ENCODE assay signal across 14 cellular contexts in the genomic region with DNA sequence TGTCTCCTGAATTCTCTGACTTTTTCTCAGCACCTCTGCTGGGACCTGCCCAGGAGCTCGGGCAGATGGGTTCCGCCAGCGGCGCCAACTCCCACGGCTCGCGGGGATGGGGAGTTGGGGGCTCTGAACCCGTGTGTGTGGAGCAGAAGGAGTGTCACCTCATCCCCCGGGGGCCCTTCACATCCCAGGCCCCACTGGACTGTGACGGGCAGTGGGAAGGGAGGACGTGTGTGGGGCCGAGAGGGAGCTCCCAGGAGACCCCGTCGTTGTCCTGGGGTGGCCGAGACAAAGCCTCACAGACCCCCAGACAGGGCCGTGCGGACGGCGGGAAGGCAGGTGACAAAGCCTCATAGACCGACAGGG.
DNase-seq lines count a peak whose midpoint lies in the region; ATAC-seq, FAIRE-seq and TF ChIP-seq lines count a peak whose summit lies in the region.
"Had no signal": no experiment of that assay in that cellular context is flagged by ENCODE, and none has a peak within 500 bp of the region (broad histone marks: within the 10 kb centered on the region; RNA-seq: fewer than 3 reads in every experiment).

No MANE protein-coding gene starts in this region.

- H3K9me3 ChIP-seq in endodermal cell (ENCODE audit: control insufficient read depth, low read length) (no peaks in the 10 kb centered on the region), tibial nerve (no peaks in the 10 kb centered on the region)

- no peak overlapping the region for H3K4me3 ChIP-seq in endodermal cell (ENCODE audit: low read length)
- H3K4me3 ChIP-seq in tibial nerve = no peak overlapping the region

- 90 to 95% methylated on average over 3 to 19 of the region's 20 CpGs for WGBS in endodermal cell (ENCODE audit: insufficient coverage in 1 of 2, insufficient read length in 1 of 2), 2 experiments
- 90 to 94% methylated on average over 15 to 20 of the region's 20 CpGs for WGBS in tibial nerve, 2 donors

- no peaks in the 10 kb centered on the region for H3K36me3 Mint-ChIP-seq in activated T-cell treated with anti-CD3 and anti-CD28 coated beads, Interleukin-2, amount 50 U/mL, for 72 hours (ENCODE audit: insufficient read depth in 2 of 2)
- H3K36me3 Mint-ChIP-seq in endodermal cell (ENCODE audit: low read depth) = no peaks in the 10 kb centered on the region
- H3K36me3 Mint-ChIP-seq: CD4-positive, CD25-positive, alpha-beta regulatory T cell had no signal

- no peak for ATAC-seq in activated T-cell treated with anti-CD3 and anti-CD28 coated beads, Interleukin-2, amount 50 U/mL, for 72 hours (replicated peaks in 1 of 2)
- ATAC-seq in sciatic nerve (no peak), GM18517 (IDR thresholded peaks at IDR 0.05; ENCODE audit: unreplicated experiment) (no peak)
- ATAC-seq: HepG2 had no signal

- no peaks in the 10 kb centered on the region for H3K4me1 ChIP-seq in endodermal cell (ENCODE audit: control insufficient read depth, insufficient read depth, low read length)
- peaks cover 0 to 18% (median 6%) of the 10 kb centered on the region in 4 donors for H3K4me1 ChIP-seq in tibial nerve

- H3K4me3 Mint-ChIP-seq in activated T-cell treated with anti-CD3 and anti-CD28 coated beads, Interleukin-2, amount 50 U/mL, for 72 hours = no peak overlapping the region
- H3K4me3 Mint-ChIP-seq in endodermal cell = no peak overlapping the region
- H3K4me3 Mint-ChIP-seq: CD4-positive, CD25-positive, alpha-beta regulatory T cell; HFFc6 had no signal

- H3K27me3 ChIP-seq in endodermal cell (ENCODE audit: control insufficient read depth, insufficient read depth, low read length, poor library complexity, severe bottlenecking) (no peaks in the 10 kb centered on the region), tibial nerve (no peaks in the 10 kb centered on the region)

- no peak overlapping the region for H3K9ac ChIP-seq in endodermal cell (ENCODE audit: extremely low read depth, low read length, poor library complexity, severe bottlenecking)

- no peaks in the 10 kb centered on the region for H3K27me3 Mint-ChIP-seq in activated T-cell treated with anti-CD3 and anti-CD28 coated beads, Interleukin-2, amount 50 U/mL, for 72 hours (ENCODE audit: low read depth)
- no peaks in the 10 kb centered on the region for H3K27me3 Mint-ChIP-seq in endodermal cell (ENCODE audit: insufficient read depth)
- H3K27me3 Mint-ChIP-seq: CD4-positive, CD25-positive, alpha-beta regulatory T cell had no signal

- intact Hi-C loops in sciatic nerve (cut with DNase I) = no loop called here

- H3K4me1 Mint-ChIP-seq in activated T-cell treated with anti-CD3 and anti-CD28 coated beads, Interleukin-2, amount 50 U/mL, for 72 hours (ENCODE audit: low read depth) = no peaks in the 10 kb centered on the region
- no peaks in the 10 kb centered on the region for H3K4me1 Mint-ChIP-seq in endodermal cell
- H3K4me1 Mint-ChIP-seq: CD4-positive, CD25-positive, alpha-beta regulatory T cell had no signal

- no peak for TF ChIP-seq EP300 in tibial nerve (IDR thresholded peaks at IDR 0.05)

- no peak for TF ChIP-seq CTCF in endodermal cell (conservative IDR thresholded peaks at IDR 0.05)
- no peak for TF ChIP-seq CTCF in tibial nerve (IDR thresholded peaks at IDR 0.05)

- no peak for TF ChIP-seq POLR2A in tibial nerve (IDR thresholded peaks at IDR 0.05)

- peak; percentile 4 for DNase-seq in activated T-cell treated with anti-CD3 and anti-CD28 coated beads, Interleukin-2, amount 50 U/mL, for 1 hour
- DNase-seq in activated T-cell treated with anti-CD3 and anti-CD28 coated beads, Interleukin-2, amount 50 U/mL, for 72 hours = no peak
- DNase-seq in endodermal cell = peak; percentile 36
- DNase-seq in sciatic nerve (ENCODE audit: low spot score) = peak; percentile 46
- DNase-seq in frontal cortex (ENCODE audit: low spot score in 2 of 2) = no peak
- DNase-seq in tibial nerve (ENCODE audit: low spot score in 2 of 2) = no peak
- DNase-seq: CD4-positive, CD25-positive, alpha-beta regulatory T cell; DMS53; HCEC 1CT; HFFc6 had no signal

- no peak overlapping the region for H3K27ac ChIP-seq in endodermal cell (ENCODE audit: low read depth, low read length)
- H3K27ac ChIP-seq in tibial nerve = no peak overlapping the region
- H3K27ac ChIP-seq: 22Rv1 had no signal

- H3K36me3 ChIP-seq in endodermal cell (ENCODE audit: control insufficient read depth, insufficient read depth, low read length) (no peaks in the 10 kb centered on the region), tibial nerve (no peaks in the 10 kb centered on the region)

- H3K27ac Mint-ChIP-seq in activated T-cell treated with anti-CD3 and anti-CD28 coated beads, Interleukin-2, amount 50 U/mL, for 72 hours = no peak overlapping the region
- H3K27ac Mint-ChIP-seq in endodermal cell = no peak overlapping the region
- H3K27ac Mint-ChIP-seq: CD4-positive, CD25-positive, alpha-beta regulatory T cell; HFFc6 had no signal

- FAIRE-seq in frontal cortex (lab: Jason Lieb, UNC) = no peak
- FAIRE-seq: HepG2, HTR-8/SVneo had no signal

- H3K9me3 Mint-ChIP-seq in activated T-cell treated with anti-CD3 and anti-CD28 coated beads, Interleukin-2, amount 50 U/mL, for 72 hours = no peaks in the 10 kb centered on the region
- H3K9me3 Mint-ChIP-seq in endodermal cell = peaks cover 13% of the 10 kb centered on the region
- H3K9me3 Mint-ChIP-seq: CD4-positive, CD25-positive, alpha-beta regulatory T cell had no signal

Comparison
In these comparisons a context has a peak if more than half of its experiments do, and no peak if none do; other contexts are left out.
1. DNase-seq: peak in activated T-cell treated with anti-CD3 and anti-CD28 coated beads, Interleukin-2, amount 50 U/mL, for 1 hour (single experiment), endodermal cell (single experiment) and sciatic nerve (single experiment); none in activated T-cell treated with anti-CD3 and anti-CD28 coated beads, Interleukin-2, amount 50 U/mL, for 72 hours (0 of 2), frontal cortex (0 of 2) and tibial nerve (0 of 2).